8 cellular contexts compared by ENCODE assay signal in genomic region chr7:144842377-144842851, GRCh38. TPM values are rescaled to one million over a fixed set of nuclear protein-coding genes. Genes with fewer than 3 reads are reported as not detected.
A peak's percentile ranks its signal among the peaks of the same experiment; 100 is the strongest.
DNase-seq lines count a peak whose midpoint lies in the region; ATAC-seq and TF ChIP-seq lines count a peak whose summit lies in the region.

No MANE protein-coding gene starts in this region.

- WGBS in body of pancreas, 2 donors: 27 to 32% methylated on average over 6 of the region's 6 CpGs

- H3K27me3 ChIP-seq in body of pancreas: no peaks in the 10 kb centered on the region
- no peaks in the 10 kb centered on the region for H3K27me3 ChIP-seq in brain microvascular endothelial cell (replicated peaks)

- H3K4me1 ChIP-seq in body of pancreas: peaks cover 6% of the 10 kb centered on the region

- intact Hi-C loops in body of pancreas (cut with DNase I): no loop called here

- TF ChIP-seq CTCF in body of pancreas (IDR thresholded peaks at IDR 0.05) (no peak), brain microvascular endothelial cell (IDR thresholded peaks at IDR 0.05; ENCODE audit: low read depth, low read length, missing control alignments) (no peak)

- H3K27ac ChIP-seq in body of pancreas (peak overlapping the region in 3 of 4 donors; percentile 8 to 84 (median 69)), brain microvascular endothelial cell (no peak overlapping the region)

- DNase-seq in HuH-7.5 (ENCODE audit: low spot score) (peak; percentile 10), body of pancreas (peak; percentile 20 to 80 (median 44)), lung microvascular endothelial cell (ENCODE audit: low read depth in 2 of 2) (peak; percentile 85 to 88), cerebellum (ENCODE audit: low spot score) (no peak), DMS79 (lab: John Stamatoyannopoulos, UW) (no peak), brain microvascular endothelial cell (no peak)

- H3K4me3 ChIP-seq in body of pancreas (no peak overlapping the region), brain microvascular endothelial cell (ENCODE audit: low read depth, low read length) (no peak overlapping the region)

- no peaks in the 10 kb centered on the region for H3K36me3 ChIP-seq in body of pancreas (replicated peaks in 1 of 2; ENCODE audit: insufficient read depth in 1 of 2, low read depth in 2 of 2)
- H3K36me3 ChIP-seq in brain microvascular endothelial cell (replicated peaks): no peaks in the 10 kb centered on the region

- no peaks in the 10 kb centered on the region for H3K9me3 ChIP-seq in body of pancreas

- TF ChIP-seq POLR2A in body of pancreas (IDR thresholded peaks at IDR 0.05): no peak

- peak; percentile 92 for ATAC-seq in GM18502 (IDR thresholded peaks at IDR 0.05; ENCODE audit: poor library complexity, unreplicated experiment)
- ATAC-seq in GM21737 (IDR thresholded peaks at IDR 0.05; ENCODE audit: unreplicated experiment): peak; percentile 95
- peak; percentile 87 for ATAC-seq in body of pancreas

- in situ Hi-C loops in brain microvascular endothelial cell (cut with HindIII; ENCODE audit: low pct_ligation_motif_present, low sequenced_read_pairs): no loop called here

RNA-seq across cellular contexts. Expression of gene TPK1, which starts 6.6 kb away (rescaled TPM):
- 1 to 10 TPM in 1 of 2 donors, under 1 TPM in 1; 0.66 to 1.3 TPM for total RNA-seq in body of pancreas
- 12.6 and 13.7 TPM in 2 replicates for total RNA-seq in lung microvascular endothelial cell
- 8.0 TPM for total RNA-seq in cerebellum

Comparison
In these comparisons a context has a peak if more than half of its experiments do, and no peak if none do; other contexts are left out.
1. DNase-seq: peak in HuH-7.5 (single experiment), body of pancreas (4 of 4) and lung microvascular endothelial cell (2 of 2); none in cerebellum (single experiment), DMS79 (single experiment) and brain microvascular endothelial cell (single experiment).
2. Peak in every context shown above with its lines, with median percentiles within 50 percentile points of each other: ATAC-seq.